Comparison of ENCODE assay signal across 8 cellular contexts in the genomic region with DNA sequence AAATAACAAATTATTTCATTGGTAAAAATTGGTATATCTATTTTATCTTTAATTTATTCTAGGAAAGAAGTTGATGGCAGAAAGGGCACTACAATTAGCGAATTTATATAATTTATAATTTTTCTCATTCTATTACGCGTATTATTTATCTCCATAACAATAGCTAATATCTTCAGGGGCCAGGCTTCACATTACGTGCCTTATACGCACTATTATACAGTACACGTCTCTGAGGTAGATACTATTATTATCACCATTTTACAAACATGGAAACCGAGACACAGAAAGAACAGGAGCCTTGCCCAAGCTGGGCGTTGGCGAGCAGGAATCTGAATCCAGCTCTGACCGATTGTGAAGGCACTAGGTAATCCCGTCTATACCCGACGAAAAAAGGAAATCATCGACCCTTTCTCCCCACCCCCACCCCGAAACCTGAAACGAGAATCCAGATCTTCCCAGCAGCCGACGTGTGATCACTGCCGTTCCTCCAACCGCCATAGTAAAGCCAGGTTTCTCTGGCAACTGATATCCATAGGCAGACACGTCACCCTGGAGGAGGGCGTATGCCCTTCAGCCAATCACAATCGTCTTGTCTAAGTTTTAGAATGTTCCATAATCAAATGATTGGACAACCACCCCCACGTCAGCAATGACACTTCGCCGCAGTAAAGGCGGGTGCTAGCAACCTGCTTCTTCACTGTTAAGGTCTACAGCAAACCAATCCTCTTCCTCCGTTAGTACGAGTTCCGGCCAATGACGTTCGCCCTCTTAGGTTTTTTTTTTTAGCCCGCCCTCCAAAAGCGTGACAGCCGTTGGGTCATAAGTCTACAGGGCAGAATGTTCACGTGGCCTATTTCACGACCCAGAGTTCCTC. TPM values are rescaled to one million over a fixed set of nuclear protein-coding genes. Genes with fewer than 3 reads are reported as not detected.
A peak's percentile ranks its signal among the peaks of the same experiment; 100 is the strongest.
DNase-seq lines count a peak whose midpoint lies in the region; ATAC-seq and TF ChIP-seq lines count a peak whose summit lies in the region.

A gene with protein sequence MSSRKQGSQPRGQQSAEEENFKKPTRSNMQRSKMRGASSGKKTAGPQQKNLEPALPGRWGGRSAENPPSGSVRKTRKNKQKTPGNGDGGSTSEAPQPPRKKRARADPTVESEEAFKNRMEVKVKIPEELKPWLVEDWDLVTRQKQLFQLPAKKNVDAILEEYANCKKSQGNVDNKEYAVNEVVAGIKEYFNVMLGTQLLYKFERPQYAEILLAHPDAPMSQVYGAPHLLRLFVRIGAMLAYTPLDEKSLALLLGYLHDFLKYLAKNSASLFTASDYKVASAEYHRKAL (minus strand): TSS at position 501 of the 874 bp plus-strand sequence. CDS start 9,672 bp downstream, outside the sequence.

- peak within 1 kb of the TSS in 2 of 3 donors; percentile 38 to 68 for H3K4me3 ChIP-seq in thyroid gland (replicated peaks in 1 of 3)

- intact Hi-C loops in thyroid gland (cut with DNase I): no loop called here

- H3K4me1 Mint-ChIP-seq in activated naive CD8-positive, alpha-beta T cell treated with anti-CD3 and anti-CD28 coated beads for 36 hours: peaks cover 6% of the 10 kb centered on the region
- no peaks in the 10 kb centered on the region for H3K4me1 Mint-ChIP-seq in glutamatergic neuron (ENCODE audit: low read depth, unreplicated experiment)
- peaks cover 13% of the 10 kb centered on the region for H3K4me1 Mint-ChIP-seq in osteocyte (ENCODE audit: unreplicated experiment)

- no peaks in the 10 kb centered on the region for H3K9me3 Mint-ChIP-seq in activated naive CD8-positive, alpha-beta T cell treated with anti-CD3 and anti-CD28 coated beads for 36 hours
- no peaks in the 10 kb centered on the region for H3K9me3 Mint-ChIP-seq in glutamatergic neuron (ENCODE audit: unreplicated experiment)
- H3K9me3 Mint-ChIP-seq in osteocyte (ENCODE audit: unreplicated experiment): no peaks in the 10 kb centered on the region

- H3K27ac Mint-ChIP-seq in activated naive CD8-positive, alpha-beta T cell treated with anti-CD3 and anti-CD28 coated beads for 36 hours: peak within 1 kb of the TSS; percentile 87
- H3K27ac Mint-ChIP-seq in glutamatergic neuron (ENCODE audit: unreplicated experiment) (peak within 1 kb of the TSS; percentile 97), osteocyte (ENCODE audit: unreplicated experiment) (no peak within 1 kb of the TSS)

- no peaks in the 10 kb centered on the region for H3K9me3 ChIP-seq in thyroid gland

- peak within 1 kb of the TSS; percentile 88 for H3K4me3 Mint-ChIP-seq in activated naive CD8-positive, alpha-beta T cell treated with anti-CD3 and anti-CD28 coated beads for 36 hours
- peak within 1 kb of the TSS; percentile 90 for H3K4me3 Mint-ChIP-seq in glutamatergic neuron (ENCODE audit: unreplicated experiment)
- no peak within 1 kb of the TSS for H3K4me3 Mint-ChIP-seq in osteocyte (ENCODE audit: unreplicated experiment)

- peak within 1 kb of the TSS; percentile 97 to 100 (median 99) for H3K27ac ChIP-seq in thyroid gland

- peaks cover 0 to 4% of the 10 kb centered on the region in 2 donors for H3K36me3 ChIP-seq in thyroid gland

- POLR2A ChIA-PET in GM10248 (lab: Yijun Ruan, JAX): interaction anchor here (0.7 to 1.0 kb wide), 5 partner anchors 126 to 1104 kb away, joined by 3 to 8 read pairs (median 4); no protein-coding TSS in a partner anchor

- TF ChIP-seq CTCF in GM10248 (IDR thresholded peaks at IDR 0.05; ENCODE audit: control extremely low read depth, extremely low read depth, low read depth, missing control alignments) (no peak), glutamatergic neuron (IDR thresholded peaks at IDR 0.05; ENCODE audit: partially characterized antibody, unreplicated experiment) (no peak), osteocyte (IDR thresholded peaks at IDR 0.05) (no peak), thyroid gland (IDR thresholded peaks at IDR 0.05) (peak in 1 of 6 experiments; percentile 5)

- ATAC-seq in HG02610 (IDR thresholded peaks at IDR 0.05; ENCODE audit: unreplicated experiment): peak; percentile 96

- peak; percentile 69 for DNase-seq in GM10248 (ENCODE audit: extremely low spot score)
- peak; percentile 99 for DNase-seq in NCI-H1092 treated with DMSO at 0.1 percent for 48 hours (lab: John Stamatoyannopoulos, UW)
- DNase-seq in SKM-1 (lab: John Stamatoyannopoulos, UW; ENCODE audit: unreplicated experiment): peak; percentile 95
- peak; percentile 84 for DNase-seq in activated naive CD8-positive, alpha-beta T cell treated with anti-CD3 and anti-CD28 coated beads for 36 hours
- DNase-seq in glutamatergic neuron: peak; percentile 77
- DNase-seq in osteocyte (ENCODE audit: extremely low spot score, unreplicated experiment): peak; percentile 94
- peak; percentile 92 for DNase-seq in thyroid gland

- H3K4me1 ChIP-seq in thyroid gland: no peaks in the 10 kb centered on the region

- peak in 1 of 2 donors; percentile 92 for TF ChIP-seq POLR2A in thyroid gland (IDR thresholded peaks at IDR 0.05)

- WGBS in thyroid gland, 2 donors: 0 to 1% methylated on average over 28 to 37 of the region's 37 CpGs

- H3K27me3 Mint-ChIP-seq in activated naive CD8-positive, alpha-beta T cell treated with anti-CD3 and anti-CD28 coated beads for 36 hours: no peaks in the 10 kb centered on the region
- no peaks in the 10 kb centered on the region for H3K27me3 Mint-ChIP-seq in glutamatergic neuron (ENCODE audit: unreplicated experiment)
- H3K27me3 Mint-ChIP-seq in osteocyte (ENCODE audit: unreplicated experiment): no peaks in the 10 kb centered on the region

- CTCF ChIA-PET in GM10248 (lab: Yijun Ruan, JAX): interaction anchor here (1.0 to 1.2 kb wide), 2 partner anchors 25 to 166 kb away, joined by 3 to 5 read pairs; no protein-coding TSS in a partner anchor

- H3K27me3 ChIP-seq in thyroid gland: no peaks in the 10 kb centered on the region

- H3K36me3 Mint-ChIP-seq in activated naive CD8-positive, alpha-beta T cell treated with anti-CD3 and anti-CD28 coated beads for 36 hours: peaks cover 17% of the 10 kb centered on the region
- H3K36me3 Mint-ChIP-seq in glutamatergic neuron (ENCODE audit: unreplicated experiment) (no peaks in the 10 kb centered on the region), osteocyte (ENCODE audit: unreplicated experiment) (peaks cover 14% of the 10 kb centered on the region)

RNA-seq across cellular contexts. Expression of the gene that starts here (rescaled TPM):
- 100 to 1,000 TPM; 249 to 257 TPM for total RNA-seq in activated naive CD8-positive, alpha-beta T cell treated with anti-CD3 and anti-CD28 coated beads for 36 hours
- total RNA-seq in glutamatergic neuron (ENCODE audit: unreplicated experiment) (409 TPM), osteocyte (417 and 433 TPM in 2 replicates), thyroid gland (100 to 1,000 TPM; 273 to 382 (median 361) TPM)

Comparison
In these comparisons a context has a peak if more than half of its experiments do, and no peak if none do; other contexts are left out.
1. Peak in every context shown above with its lines: DNase-seq, ATAC-seq, H3K4me3 ChIP-seq and H3K27ac ChIP-seq.